17 cellular contexts compared by ENCODE assay signal in genomic region chr9:124813496-124814177, GRCh38. TPM values are rescaled to one million over a fixed set of nuclear protein-coding genes. Genes with fewer than 3 reads are reported as not detected.
DNase-seq lines count a peak whose midpoint lies in the region; ATAC-seq and TF ChIP-seq lines count a peak whose summit lies in the region.
"Had no signal": no experiment of that assay in that cellular context is flagged by ENCODE, and none has a peak within 500 bp of the region (broad histone marks: within the 10 kb centered on the region; RNA-seq: fewer than 3 reads in every experiment).

No MANE protein-coding gene starts in this region.

- DNase-seq in right atrium auricular region (ENCODE audit: low spot score) = no peak
- no peak for DNase-seq in left ventricle myocardium superior
- no peak for DNase-seq in mesothelial cell of epicardium (ENCODE audit: low spot score in 2 of 2, unreplicated experiment in 2 of 2)
- no peak for DNase-seq in NK-92 (lab: John Stamatoyannopoulos, UW; ENCODE audit: unreplicated experiment)
- no peak for DNase-seq in sciatic nerve (ENCODE audit: low spot score)
- DNase-seq in upper lobe of right lung = no peak
- DNase-seq: activated naive CD4-positive, alpha-beta T cell treated with Interleukin-2 at 50 U/mL for 16 hours; brain microvascular endothelial cell; GDM1; NCI-H1930; stomach had no signal

- ATAC-seq in left ventricle myocardium superior = no peak
- no peak for ATAC-seq in sciatic nerve
- ATAC-seq in HG02970 (IDR thresholded peaks at IDR 0.05; ENCODE audit: low FRiP score, unreplicated experiment) = no peak
- no peak for ATAC-seq in upper lobe of right lung

- H3K4me3 ChIP-seq in right atrium auricular region (no peak overlapping the region), upper lobe of right lung (no peak overlapping the region)
- H3K4me3 ChIP-seq: stomach had no signal

- H3K9me3 Mint-ChIP-seq in brain = peaks cover 0 to 3% (median 0%) of the 10 kb centered on the region in 5 experiments
- no peaks in the 10 kb centered on the region for H3K9me3 Mint-ChIP-seq in mesothelial cell of epicardium
- H3K9me3 Mint-ChIP-seq: T-helper 1 cell treated with Interleukin-12 subunit alpha and Interleukin-12 subunit beta and Interleukin-4 antibody, amounts not matched to agents 30 μg/mL and 1 μg/mL, for 36 hours had no signal

- TF ChIP-seq CTCF in right atrium auricular region (IDR thresholded peaks at IDR 0.05) = no peak
- TF ChIP-seq CTCF in brain (conservative IDR thresholded peaks at IDR 0.05) = no peak
- no peak for TF ChIP-seq CTCF in mesothelial cell of epicardium (IDR thresholded peaks at IDR 0.05; ENCODE audit: unreplicated experiment)
- no peak for TF ChIP-seq CTCF in upper lobe of right lung (IDR thresholded peaks at IDR 0.05)

- H3K27ac ChIP-seq in right atrium auricular region = peak overlapping the region; percentile 28 to 52
- H3K27ac ChIP-seq in upper lobe of right lung = no peak overlapping the region
- H3K27ac ChIP-seq: neutrophil had no signal

- H3K4me1 Mint-ChIP-seq in brain (peaks cover 48% of the 10 kb centered on the region), mesothelial cell of epicardium (peaks cover 47% of the 10 kb centered on the region)

- no peaks in the 10 kb centered on the region for H3K27me3 ChIP-seq in right atrium auricular region
- H3K27me3 ChIP-seq in upper lobe of right lung = no peaks in the 10 kb centered on the region
- H3K27me3 ChIP-seq: brain microvascular endothelial cell, neutrophil, stomach had no signal

- intact Hi-C loops in left ventricle myocardium superior (cut with micrococcal nuclease) = no loop called here
- intact Hi-C loops in sciatic nerve (cut with DNase I) = no loop called here
- intact Hi-C loops in upper lobe of right lung (cut with DNase I) = no loop called here

- H3K4me1 ChIP-seq in right atrium auricular region (peaks cover 0 to 12% of the 10 kb centered on the region in 2 donors), upper lobe of right lung (no peaks in the 10 kb centered on the region)

- H3K36me3 Mint-ChIP-seq in brain (peaks cover under 1% of the 10 kb centered on the region), mesothelial cell of epicardium (no peaks in the 10 kb centered on the region)

- H3K27ac Mint-ChIP-seq in brain (peak overlapping the region in 3 of 5 experiments; percentile 59 to 98 (median 71)), mesothelial cell of epicardium (peak overlapping the region; percentile 99)
- H3K27ac Mint-ChIP-seq: T-helper 1 cell treated with Interleukin-12 subunit alpha and Interleukin-12 subunit beta and Interleukin-4 antibody, amounts not matched to agents 30 μg/mL and 1 μg/mL, for 36 hours had no signal

- H3K9me3 ChIP-seq in right atrium auricular region (no peaks in the 10 kb centered on the region), upper lobe of right lung (no peaks in the 10 kb centered on the region)
- H3K9me3 ChIP-seq: neutrophil, stomach had no signal

- H3K4me3 Mint-ChIP-seq in brain (no peak overlapping the region), mesothelial cell of epicardium (no peak overlapping the region)
- H3K4me3 Mint-ChIP-seq: T-helper 1 cell treated with Interleukin-12 subunit alpha and Interleukin-12 subunit beta and Interleukin-4 antibody, amounts not matched to agents 30 μg/mL and 1 μg/mL, for 36 hours had no signal

- peaks cover 3% of the 10 kb centered on the region for H3K27me3 Mint-ChIP-seq in brain
- no peaks in the 10 kb centered on the region for H3K27me3 Mint-ChIP-seq in mesothelial cell of epicardium (ENCODE audit: low read depth)

- H3K36me3 ChIP-seq in right atrium auricular region (peaks cover 5% of the 10 kb centered on the region), upper lobe of right lung (no peaks in the 10 kb centered on the region)
- H3K36me3 ChIP-seq: brain microvascular endothelial cell, neutrophil had no signal

RNA-seq across cellular contexts. Expression of gene OLFML2A, which starts 36.7 kb away (rescaled TPM):
- total RNA-seq in right atrium auricular region (10 to 100 TPM; 41.2 to 53.2 TPM), left ventricle myocardium superior (38.0 TPM), mesothelial cell of epicardium (36.1 to 37.4 TPM (median 37.1 TPM) in 3 replicates), sciatic nerve (110 TPM), upper lobe of right lung (39.5 TPM)
- polyA plus RNA-seq in brain (ENCODE audit: insufficient read depth, low read depth, low replicate concordance) = 6.3 TPM
- total RNA-seq: HT-29 had no signal

RNA-seq across cellular contexts. Expression of gene WDR38, which starts 39.6 kb away (rescaled TPM):
- total RNA-seq in right atrium auricular region = not detected
- not detected for total RNA-seq in left ventricle myocardium superior
- polyA plus RNA-seq in brain (ENCODE audit: insufficient read depth, low read depth, low replicate concordance) = not detected
- total RNA-seq in mesothelial cell of epicardium = not detected in 3 replicates
- not detected for total RNA-seq in sciatic nerve
- not detected for total RNA-seq in upper lobe of right lung
- total RNA-seq: HT-29, lower leg skin, stomach had no signal
- polyA plus RNA-seq: stomach had no signal

RNA-seq across cellular contexts. Expression of gene NR6A1, which starts 42.5 kb away (rescaled TPM):
- total RNA-seq in right atrium auricular region (1 to 10 TPM; 1.9 to 2.6 TPM), left ventricle myocardium superior (1.9 TPM), mesothelial cell of epicardium (5.2 to 6.2 TPM (median 5.9 TPM) in 3 replicates), sciatic nerve (3.3 TPM), upper lobe of right lung (4.0 TPM)
- polyA plus RNA-seq in brain (ENCODE audit: insufficient read depth, low read depth, low replicate concordance) = 0.53 TPM

RNA-seq across cellular contexts. Expression of gene RPL35, which starts 48.1 kb away (rescaled TPM):
- total RNA-seq in right atrium auricular region (1,000 to 10,000 TPM in 1 of 2 donors, 100 to 1,000 TPM in 1; 846 to 1,378 TPM), left ventricle myocardium superior (676 TPM), mesothelial cell of epicardium (1,103 to 1,148 TPM (median 1,111 TPM) in 3 replicates), sciatic nerve (855 TPM), upper lobe of right lung (794 TPM)
- 2,927 TPM for polyA plus RNA-seq in brain (ENCODE audit: insufficient read depth, low read depth, low replicate concordance)

RNA-seq across cellular contexts. Expression of gene ARPC5L, which starts 48.3 kb away (rescaled TPM):
- total RNA-seq in right atrium auricular region = 10 to 100 TPM; 21.7 to 23.5 TPM
- 41.1 TPM for total RNA-seq in left ventricle myocardium superior
- polyA plus RNA-seq in brain (ENCODE audit: insufficient read depth, low read depth, low replicate concordance) = 69.8 TPM
- 26.1 to 28.5 TPM (median 28.0 TPM) in 3 replicates for total RNA-seq in mesothelial cell of epicardium
- total RNA-seq in sciatic nerve = 21.7 TPM
- 42.1 TPM for total RNA-seq in upper lobe of right lung
